In genomic region chr22:45192701-45193187, GRCh38 we compare ENCODE assay signal across 1 cellular context.
TF ChIP-seq lines count a peak whose summit lies in the region.

No MANE protein-coding gene starts in this region.

TF ChIP-seq in WTC11, 78 proteins besides CTCF, POLR2A, EP300 and RAD21 (continued from another document):
- TF ChIP-seq ATF2 (CRISPR knock-in tag; IDR thresholded peaks at IDR 0.05; ENCODE audit: borderline replicate concordance, low read depth) (no peak), ZNF423 (CRISPR knock-in tag; IDR thresholded peaks at IDR 0.05) (peak; percentile 54), MXD4 (CRISPR knock-in tag; IDR thresholded peaks at IDR 0.05; ENCODE audit: borderline replicate concordance) (no peak), USF2 (CRISPR knock-in tag; IDR thresholded peaks at IDR 0.05) (peak; percentile 85), ZNF219 (CRISPR knock-in tag; IDR thresholded peaks at IDR 0.05; ENCODE audit: borderline replicate concordance) (no peak), ARID4B (CRISPR knock-in tag; IDR thresholded peaks at IDR 0.05; ENCODE audit: borderline replicate concordance) (no peak), ETV6 (CRISPR knock-in tag; IDR thresholded peaks at IDR 0.05) (no peak), HMGA2 (CRISPR knock-in tag; IDR thresholded peaks at IDR 0.05) (no peak), FOXK1 (CRISPR knock-in tag; IDR thresholded peaks at IDR 0.05) (no peak)
